In the genomic region with DNA sequence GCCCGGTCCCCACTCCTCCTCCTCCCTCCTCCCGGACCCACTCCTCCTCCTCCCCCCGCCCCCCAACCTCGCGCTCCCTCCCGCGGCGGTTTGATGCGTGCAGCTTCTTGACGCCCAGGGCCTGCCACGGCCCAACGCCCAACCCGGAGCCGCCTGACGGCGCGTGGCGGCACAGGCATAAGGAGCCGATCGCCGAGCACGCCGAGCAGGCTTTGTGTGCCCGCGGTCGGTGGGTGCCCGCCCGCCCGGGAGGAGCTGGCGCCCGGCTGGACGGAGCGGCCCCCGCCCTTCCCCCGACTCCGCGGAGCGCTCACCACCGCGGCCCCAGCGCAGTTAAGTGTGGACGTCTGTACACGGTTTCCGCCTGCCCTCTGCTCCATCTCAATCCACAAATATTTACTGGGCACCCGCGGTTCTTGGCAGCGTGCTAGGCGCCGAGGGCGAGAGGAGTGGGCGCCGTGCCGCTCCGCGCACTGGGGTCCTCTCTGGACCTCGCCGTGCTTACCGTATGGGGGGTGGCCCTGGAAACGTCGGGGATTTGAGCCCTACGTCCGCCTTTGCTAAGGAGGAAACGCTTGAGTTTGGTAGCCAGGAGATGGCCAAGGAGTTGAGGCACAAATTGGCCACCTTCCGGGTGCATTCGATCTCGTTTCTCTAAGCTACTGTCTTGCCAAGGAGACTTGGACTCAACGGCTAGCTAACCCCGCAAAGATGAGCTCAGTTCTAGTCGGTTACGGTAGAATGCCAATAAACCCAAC, we compare ENCODE assay signal across 1 cellular context.
TF ChIP-seq lines count a peak whose summit lies in the region.

No MANE protein-coding gene starts in this region.

TF ChIP-seq in HEK293, 187 proteins besides CTCF, POLR2A, EP300 and RAD21 (continued from another document):
- peak; percentile 97 for TF ChIP-seq ZNF449 (tag by site-specific recombination; IDR thresholded peaks at IDR 0.05)
- no peak for TF ChIP-seq ZNF211 (tag by site-specific recombination; IDR thresholded peaks at IDR 0.05; ENCODE audit: low read depth)
- TF ChIP-seq, protein P1, sequence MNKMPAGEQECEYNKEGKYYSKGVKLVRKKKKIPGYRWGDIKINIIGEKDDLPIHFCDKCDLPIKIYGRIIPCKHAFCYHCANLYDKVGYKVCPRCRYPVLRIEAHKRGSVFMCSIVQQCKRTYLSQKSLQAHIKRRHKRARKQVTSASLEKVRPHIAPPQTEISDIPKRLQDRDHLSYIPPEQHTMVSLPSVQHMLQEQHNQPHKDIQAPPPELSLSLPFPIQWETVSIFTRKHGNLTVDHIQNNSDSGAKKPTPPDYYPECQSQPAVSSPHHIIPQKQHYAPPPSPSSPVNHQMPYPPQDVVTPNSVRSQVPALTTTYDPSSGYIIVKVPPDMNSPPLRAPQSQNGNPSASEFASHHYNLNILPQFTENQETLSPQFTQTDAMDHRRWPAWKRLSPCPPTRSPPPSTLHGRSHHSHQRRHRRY (tag by site-specific recombination; IDR thresholded peaks at IDR 0.05) = no peak
- TF ChIP-seq GLI4 (tag by site-specific recombination; IDR thresholded peaks at IDR 0.05) = no peak
- no peak for TF ChIP-seq OSR2 (tag by site-specific recombination; IDR thresholded peaks at IDR 0.05)
- TF ChIP-seq, protein P2, sequence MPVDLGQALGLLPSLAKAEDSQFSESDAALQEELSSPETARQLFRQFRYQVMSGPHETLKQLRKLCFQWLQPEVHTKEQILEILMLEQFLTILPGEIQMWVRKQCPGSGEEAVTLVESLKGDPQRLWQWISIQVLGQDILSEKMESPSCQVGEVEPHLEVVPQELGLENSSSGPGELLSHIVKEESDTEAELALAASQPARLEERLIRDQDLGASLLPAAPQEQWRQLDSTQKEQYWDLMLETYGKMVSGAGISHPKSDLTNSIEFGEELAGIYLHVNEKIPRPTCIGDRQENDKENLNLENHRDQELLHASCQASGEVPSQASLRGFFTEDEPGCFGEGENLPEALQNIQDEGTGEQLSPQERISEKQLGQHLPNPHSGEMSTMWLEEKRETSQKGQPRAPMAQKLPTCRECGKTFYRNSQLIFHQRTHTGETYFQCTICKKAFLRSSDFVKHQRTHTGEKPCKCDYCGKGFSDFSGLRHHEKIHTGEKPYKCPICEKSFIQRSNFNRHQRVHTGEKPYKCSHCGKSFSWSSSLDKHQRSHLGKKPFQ (tag by site-specific recombination; IDR thresholded peaks at IDR 0.05) = no peak
- TF ChIP-seq ZNF121 (tag by site-specific recombination; IDR thresholded peaks at IDR 0.05) = no peak
- no peak for TF ChIP-seq ZBTB6 (tag by site-specific recombination; IDR thresholded peaks at IDR 0.05)
- peak; percentile 83 for TF ChIP-seq KLF1 (tag by site-specific recombination; IDR thresholded peaks at IDR 0.05)
- TF ChIP-seq ZNF335 (tag by site-specific recombination; conservative IDR thresholded peaks at IDR 0.05) = peak; percentile 98
- no peak for TF ChIP-seq ZFP3 (tag by site-specific recombination; IDR thresholded peaks at IDR 0.05; ENCODE audit: low read depth)
- peak; percentile 59; the same call in 1 of the 2 replicates for TF ChIP-seq KLF7 (tag by site-specific recombination; IDR thresholded peaks at IDR 0.05; ENCODE audit: borderline replicate concordance)
- no peak for TF ChIP-seq ZNF792 (tag by site-specific recombination; IDR thresholded peaks at IDR 0.05)
- TF ChIP-seq GFI1B (tag by site-specific recombination; IDR thresholded peaks at IDR 0.05) = no peak
- TF ChIP-seq, protein P3, sequence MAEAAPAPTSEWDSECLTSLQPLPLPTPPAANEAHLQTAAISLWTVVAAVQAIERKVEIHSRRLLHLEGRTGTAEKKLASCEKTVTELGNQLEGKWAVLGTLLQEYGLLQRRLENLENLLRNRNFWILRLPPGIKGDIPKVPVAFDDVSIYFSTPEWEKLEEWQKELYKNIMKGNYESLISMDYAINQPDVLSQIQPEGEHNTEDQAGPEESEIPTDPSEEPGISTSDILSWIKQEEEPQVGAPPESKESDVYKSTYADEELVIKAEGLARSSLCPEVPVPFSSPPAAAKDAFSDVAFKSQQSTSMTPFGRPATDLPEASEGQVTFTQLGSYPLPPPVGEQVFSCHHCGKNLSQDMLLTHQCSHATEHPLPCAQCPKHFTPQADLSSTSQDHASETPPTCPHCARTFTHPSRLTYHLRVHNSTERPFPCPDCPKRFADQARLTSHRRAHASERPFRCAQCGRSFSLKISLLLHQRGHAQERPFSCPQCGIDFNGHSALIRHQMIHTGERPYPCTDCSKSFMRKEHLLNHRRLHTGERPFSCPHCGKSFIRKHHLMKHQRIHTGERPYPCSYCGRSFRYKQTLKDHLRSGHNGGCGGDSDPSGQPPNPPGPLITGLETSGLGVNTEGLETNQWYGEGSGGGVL (tag by site-specific recombination; IDR thresholded peaks at IDR 0.05) = peak; percentile 90
- TF ChIP-seq ZNF660 (tag by site-specific recombination; IDR thresholded peaks at IDR 0.05) = peak; percentile 89
- no peak for TF ChIP-seq ZNF184 (tag by site-specific recombination; IDR thresholded peaks at IDR 0.05)
- TF ChIP-seq EGR2 (tag by site-specific recombination; IDR thresholded peaks at IDR 0.05; ENCODE audit: low read depth) = peak; percentile 81
- TF ChIP-seq SETDB1 (IDR thresholded peaks at IDR 0.05; ENCODE audit: insufficient read length, low read length) = no peak
- peak; percentile 75 for TF ChIP-seq ZIC2 (tag by site-specific recombination; IDR thresholded peaks at IDR 0.05)
- TF ChIP-seq ZNF558 (tag by site-specific recombination; IDR thresholded peaks at IDR 0.05) = no peak
- TF ChIP-seq PRDM1 (tag by site-specific recombination; IDR thresholded peaks at IDR 0.05) = no peak
- TF ChIP-seq HOXC10 (CRISPR knock-in tag; IDR thresholded peaks at IDR 0.05) = no peak
- TF ChIP-seq, protein P4, sequence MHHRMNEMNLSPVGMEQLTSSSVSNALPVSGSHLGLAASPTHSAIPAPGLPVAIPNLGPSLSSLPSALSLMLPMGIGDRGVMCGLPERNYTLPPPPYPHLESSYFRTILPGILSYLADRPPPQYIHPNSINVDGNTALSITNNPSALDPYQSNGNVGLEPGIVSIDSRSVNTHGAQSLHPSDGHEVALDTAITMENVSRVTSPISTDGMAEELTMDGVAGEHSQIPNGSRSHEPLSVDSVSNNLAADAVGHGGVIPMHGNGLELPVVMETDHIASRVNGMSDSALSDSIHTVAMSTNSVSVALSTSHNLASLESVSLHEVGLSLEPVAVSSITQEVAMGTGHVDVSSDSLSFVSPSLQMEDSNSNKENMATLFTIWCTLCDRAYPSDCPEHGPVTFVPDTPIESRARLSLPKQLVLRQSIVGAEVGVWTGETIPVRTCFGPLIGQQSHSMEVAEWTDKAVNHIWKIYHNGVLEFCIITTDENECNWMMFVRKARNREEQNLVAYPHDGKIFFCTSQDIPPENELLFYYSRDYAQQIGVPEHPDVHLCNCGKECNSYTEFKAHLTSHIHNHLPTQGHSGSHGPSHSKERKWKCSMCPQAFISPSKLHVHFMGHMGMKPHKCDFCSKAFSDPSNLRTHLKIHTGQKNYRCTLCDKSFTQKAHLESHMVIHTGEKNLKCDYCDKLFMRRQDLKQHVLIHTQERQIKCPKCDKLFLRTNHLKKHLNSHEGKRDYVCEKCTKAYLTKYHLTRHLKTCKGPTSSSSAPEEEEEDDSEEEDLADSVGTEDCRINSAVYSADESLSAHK (tag by site-specific recombination; IDR thresholded peaks at IDR 0.05) = peak; percentile 31; the same call in 1 of the 2 replicates
- no peak for TF ChIP-seq ZNF23 (tag by site-specific recombination; IDR thresholded peaks at IDR 0.05; ENCODE audit: borderline replicate concordance)
- TF ChIP-seq ZNF692 (tag by site-specific recombination; IDR thresholded peaks at IDR 0.05) = peak; percentile 51
- no peak for TF ChIP-seq ZNF555 (tag by site-specific recombination; conservative IDR thresholded peaks at IDR 0.05)
- TF ChIP-seq ZFP37 (tag by site-specific recombination; IDR thresholded peaks at IDR 0.05) = no peak
- no peak for TF ChIP-seq ZNF596 (tag by site-specific recombination; IDR thresholded peaks at IDR 0.05)
- TF ChIP-seq ZNF2 (tag by site-specific recombination; IDR thresholded peaks at IDR 0.05) = peak; percentile 72
